28 cellular contexts compared by ENCODE assay signal in the genomic region with DNA sequence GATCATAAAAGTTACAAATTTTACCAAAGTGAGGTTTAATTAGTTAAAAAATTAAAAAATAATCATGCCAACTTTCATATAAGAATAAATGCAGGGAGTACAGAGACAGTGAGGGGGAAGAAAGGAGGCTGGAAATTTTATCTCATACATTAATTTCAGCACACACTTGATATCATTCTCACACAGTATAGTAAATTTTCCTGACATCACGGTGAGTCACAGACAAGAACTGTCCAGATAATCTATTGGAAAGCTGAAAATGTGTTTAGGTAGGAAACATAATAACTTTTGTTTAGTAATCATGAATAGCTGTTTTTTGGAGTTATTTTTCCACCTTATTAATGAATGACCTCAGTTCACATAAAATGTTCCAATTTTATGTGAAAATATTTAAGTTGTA.
DNase-seq lines count a peak whose midpoint lies in the region; ATAC-seq and TF ChIP-seq lines count a peak whose summit lies in the region.
"Had no signal": no experiment of that assay in that cellular context is flagged by ENCODE, and none has a peak within 500 bp of the region (broad histone marks: within the 10 kb centered on the region; RNA-seq: fewer than 3 reads in every experiment).

No MANE protein-coding gene starts in this region.

- H3K27me3 Mint-ChIP-seq in mesothelial cell of epicardium (ENCODE audit: low read depth): no peaks in the 10 kb centered on the region
- H3K27me3 Mint-ChIP-seq: activated CD8-positive, alpha-beta T cell treated with anti-CD3 and anti-CD28 coated beads for 36 hours; activated naive CD4-positive, alpha-beta T cell treated with anti-CD3 and anti-CD28 coated beads, Interleukin-2, amount 50 U/mL, for 24 hours; activated T-helper 17 cell treated with anti-CD3 and anti-CD28 coated beads, Interleukin-2, amount 50 U/mL, for 72 hours; central memory CD8-positive, alpha-beta T cell; naive thymus-derived CD4-positive, alpha-beta T cell; T-helper 17 cell had no signal

- CTCF ChIA-PET in OCI-LY7 (lab: Charles Lee; ENCODE audit: unreplicated experiment): no interaction called here

- peak; percentile 39 for DNase-seq in ELR (ENCODE audit: low read depth)
- DNase-seq in OCI-M1 (lab: John Stamatoyannopoulos, UW): peak; percentile 56
- peak; percentile 34 for DNase-seq in dedifferentiated amniotic fluid mesenchymal stem cell (ENCODE audit: extremely low spot score)
- DNase-seq in mesothelial cell of epicardium (ENCODE audit: low spot score in 2 of 2, unreplicated experiment in 2 of 2): no peak
- DNase-seq in caudate nucleus (lab: John Stamatoyannopoulos, UW): no peak
- DNase-seq in OCI-LY7 (ENCODE audit: low spot score): no peak
- no peak for DNase-seq in KBM-7
- DNase-seq: activated CD4-positive, alpha-beta T cell treated with anti-CD3 and anti-CD28 coated beads for 1 hour; activated CD8-positive, alpha-beta T cell treated with anti-CD3 and anti-CD28 coated beads for 36 hours; aorta; H7; Kasumi-1; left ventricle myocardium superior; midbrain; naive thymus-derived CD4-positive, alpha-beta T cell; NCI-H1048; NCI-H1694; NCI-H510A treated with DMSO at 0.1 percent for 48 hours; stimulated activated naive CD8-positive, alpha-beta T cell treated with anti-CD3 and anti-CD28 coated beads, Interleukin-15, Interleukin-2, amounts not matched to agents 100 U/mL and 50 U/mL, for 24 hours; T-helper 17 cell; uterus had no signal

- H3K4me1 ChIP-seq in OCI-LY7 (ENCODE audit: insufficient read depth, low read length, poor library complexity, severe bottlenecking): no peaks in the 10 kb centered on the region
- H3K4me1 ChIP-seq: SJSA1, uterus had no signal

- in situ Hi-C loops in KBM-7 (cut with MboI; ENCODE audit: low pct_unique_long_range_greater_than_20kb, low sequenced_read_pairs): no loop called here

- no peaks in the 10 kb centered on the region for H3K79me2 ChIP-seq in OCI-LY7 (ENCODE audit: insufficient read depth, low read depth, low read length)

- H3K27ac Mint-ChIP-seq in mesothelial cell of epicardium: peak overlapping the region; percentile 57
- H3K27ac Mint-ChIP-seq: activated CD8-positive, alpha-beta T cell treated with anti-CD3 and anti-CD28 coated beads for 36 hours; activated naive CD4-positive, alpha-beta T cell treated with anti-CD3 and anti-CD28 coated beads, Interleukin-2, amount 50 U/mL, for 24 hours; activated T-helper 17 cell treated with anti-CD3 and anti-CD28 coated beads, Interleukin-2, amount 50 U/mL, for 72 hours; naive thymus-derived CD4-positive, alpha-beta T cell; T-helper 17 cell had no signal

- H3K36me3 Mint-ChIP-seq in mesothelial cell of epicardium: peaks cover 4% of the 10 kb centered on the region
- H3K36me3 Mint-ChIP-seq: activated naive CD4-positive, alpha-beta T cell treated with anti-CD3 and anti-CD28 coated beads, Interleukin-2, amount 50 U/mL, for 24 hours; naive thymus-derived CD4-positive, alpha-beta T cell had no signal

- H3K27ac ChIP-seq in caudate nucleus (ENCODE audit: low read depth, low read length): no peak overlapping the region
- no peak overlapping the region for H3K27ac ChIP-seq in OCI-LY7 (ENCODE audit: low read depth, low read length, poor library complexity, severe bottlenecking)
- H3K27ac ChIP-seq: C4-2B, SJSA1, thoracic aorta, uterus had no signal

- POLR2A ChIA-PET in OCI-LY7 (lab: Charles Lee): interaction anchor here (0.7 to 1.0 kb wide), 2 partner anchors 15 to 155 kb away, joined by 3 to 4 read pairs; no protein-coding TSS in a partner anchor

- ATAC-seq in GM18868 (IDR thresholded peaks at IDR 0.05; ENCODE audit: unreplicated experiment): no peak
- ATAC-seq: activated CD8-positive, alpha-beta T cell treated with anti-CD3 and anti-CD28 coated beads for 36 hours; activated T-helper 17 cell treated with anti-CD3 and anti-CD28 coated beads, Interleukin-2, amount 50 U/mL, for 72 hours; left ventricle myocardium superior; naive thymus-derived CD4-positive, alpha-beta T cell; stimulated activated naive CD8-positive, alpha-beta T cell treated with anti-CD3 and anti-CD28 coated beads, Interleukin-15, Interleukin-2, amounts not matched to agents 100 U/mL and 50 U/mL, for 24 hours; T-helper 17 cell had no signal

- H3K9me3 ChIP-seq in OCI-LY7 (ENCODE audit: low read length): no peaks in the 10 kb centered on the region
- H3K9me3 ChIP-seq: SJSA1, thoracic aorta, uterus had no signal

- no TSS peak for BruUV-seq in OCI-LY7 (replicated peaks; lab: Mats Ljungman, UMichigan)

- no peaks in the 10 kb centered on the region for H4K20me1 ChIP-seq in OCI-LY7 (ENCODE audit: insufficient read depth, low read length)

- no peak overlapping the region for H2AFZ ChIP-seq in OCI-LY7 (ENCODE audit: low read length)

- intact Hi-C loops in OCI-LY7 (cut with micrococcal nuclease; ENCODE audit: unreplicated experiment): no loop called here

- peaks cover 29% of the 10 kb centered on the region for H3K4me1 Mint-ChIP-seq in mesothelial cell of epicardium
- H3K4me1 Mint-ChIP-seq: activated naive CD4-positive, alpha-beta T cell treated with anti-CD3 and anti-CD28 coated beads, Interleukin-2, amount 50 U/mL, for 24 hours; activated T-helper 17 cell treated with anti-CD3 and anti-CD28 coated beads, Interleukin-2, amount 50 U/mL, for 72 hours; central memory CD8-positive, alpha-beta T cell; naive thymus-derived CD4-positive, alpha-beta T cell; T-helper 17 cell had no signal

- H3K9me3 Mint-ChIP-seq in mesothelial cell of epicardium: peaks cover 20% of the 10 kb centered on the region

- TF ChIP-seq CTCF in mesothelial cell of epicardium (IDR thresholded peaks at IDR 0.05; ENCODE audit: unreplicated experiment): no peak
- no peak for TF ChIP-seq CTCF in OCI-LY7 (conservative IDR thresholded peaks at IDR 0.05; ENCODE audit: low read length)

- no peak overlapping the region for H3K4me2 ChIP-seq in OCI-LY7 (ENCODE audit: low read length)

- H3K9me2 ChIP-seq in OCI-LY7 (ENCODE audit: insufficient read depth, low read length): no peaks in the 10 kb centered on the region

- no peaks in the 10 kb centered on the region for H3K36me3 ChIP-seq in OCI-LY7 (ENCODE audit: insufficient read depth, low read length)
- H3K36me3 ChIP-seq: SJSA1, thoracic aorta, uterus had no signal

- H3K4me3 Mint-ChIP-seq in mesothelial cell of epicardium: no peak overlapping the region
- H3K4me3 Mint-ChIP-seq: activated CD8-positive, alpha-beta T cell treated with anti-CD3 and anti-CD28 coated beads for 36 hours; activated naive CD4-positive, alpha-beta T cell treated with anti-CD3 and anti-CD28 coated beads, Interleukin-2, amount 50 U/mL, for 24 hours; activated T-helper 17 cell treated with anti-CD3 and anti-CD28 coated beads, Interleukin-2, amount 50 U/mL, for 72 hours; central memory CD8-positive, alpha-beta T cell; naive thymus-derived CD4-positive, alpha-beta T cell; T-helper 17 cell had no signal

- no peak overlapping the region for H3K4me3 ChIP-seq in OCI-LY7 (ENCODE audit: low read depth, low read length, poor library complexity, severe bottlenecking)
- H3K4me3 ChIP-seq: SJSA1, thoracic aorta, uterus had no signal

Comparison
In these comparisons a context has a peak if more than half of its experiments do, and no peak if none do; other contexts are left out.
1. DNase-seq: peak in ELR (single experiment), OCI-M1 (single experiment) and dedifferentiated amniotic fluid mesenchymal stem cell (single experiment); none in mesothelial cell of epicardium (0 of 2), caudate nucleus (0 of 61), OCI-LY7 (single experiment) and KBM-7 (single experiment).